11 cellular contexts compared by ENCODE assay signal in the genomic region with DNA sequence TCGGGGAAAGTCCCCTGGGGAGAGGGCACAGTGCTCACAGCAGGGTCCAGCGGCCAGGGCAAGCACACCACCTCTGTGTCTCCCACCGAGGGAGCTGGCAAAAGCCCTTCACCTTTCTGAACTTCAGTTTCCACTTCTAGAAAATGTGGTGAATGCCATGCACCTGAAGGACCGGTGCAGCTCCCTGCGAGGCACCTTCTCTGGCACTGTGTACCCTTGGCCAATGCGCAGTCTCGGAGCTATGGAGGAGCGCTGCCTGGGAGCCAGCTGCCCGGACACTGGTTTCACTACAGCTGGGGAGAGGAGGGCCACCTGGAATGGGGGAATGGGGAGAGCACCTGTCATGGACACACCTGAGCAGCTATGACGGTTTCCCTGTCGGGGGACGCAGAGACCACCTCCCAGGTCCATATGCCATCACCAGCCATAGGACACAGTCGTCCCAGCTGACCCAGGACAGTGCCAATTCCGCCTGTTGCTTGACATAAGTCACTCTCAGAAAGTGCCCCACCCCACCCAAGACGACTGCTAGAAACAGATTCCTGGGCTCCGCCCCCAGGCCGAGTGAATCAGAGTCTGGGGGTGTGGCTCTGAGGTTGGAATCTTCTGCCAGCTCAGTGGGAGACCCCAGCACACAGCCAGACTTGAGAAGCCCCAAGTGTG. TPM values are rescaled to one million over a fixed set of nuclear protein-coding genes. Genes with fewer than 3 reads are reported as not detected.
DNase-seq lines count a peak whose midpoint lies in the region; ATAC-seq and TF ChIP-seq lines count a peak whose summit lies in the region.
"Had no signal": no experiment of that assay in that cellular context is flagged by ENCODE, and none has a peak within 500 bp of the region (broad histone marks: within the 10 kb centered on the region; RNA-seq: fewer than 3 reads in every experiment).

No MANE protein-coding gene starts in this region.

- BruUV-seq in PC-3 (replicated peaks; lab: Mats Ljungman, UMichigan) = no TSS peak

- no peaks in the 10 kb centered on the region for H3K36me3 ChIP-seq in PC-3 (ENCODE audit: low read depth, low read length)
- H3K36me3 ChIP-seq in CD4-positive, alpha-beta memory T cell (ENCODE audit: insufficient read depth, low read length) = no peaks in the 10 kb centered on the region
- H3K36me3 ChIP-seq: thoracic aorta had no signal

- ATAC-seq in PC-3 (0 out of 2 replicates have a peak, but pooled peaks have one; percentile 40), GM21447 (IDR thresholded peaks at IDR 0.05; ENCODE audit: unreplicated experiment) (no peak)
- ATAC-seq: naive thymus-derived CD8-positive, alpha-beta T cell had no signal

- intact Hi-C loops in PC-3 (cut with micrococcal nuclease) = no loop called here
- intact Hi-C loops in CD4-positive, alpha-beta memory T cell (cut with micrococcal nuclease) = loop anchor here (10.0 kb wide), 1 partner anchor 45 kb away; no protein-coding TSS in a partner anchor

- peaks cover 22% of the 10 kb centered on the region for H3K27me3 Mint-ChIP-seq in osteocyte (ENCODE audit: unreplicated experiment)
- H3K27me3 Mint-ChIP-seq in CD4-positive, alpha-beta memory T cell = no peaks in the 10 kb centered on the region
- H3K27me3 Mint-ChIP-seq: naive thymus-derived CD8-positive, alpha-beta T cell had no signal

- H3K9me3 ChIP-seq in PC-3 (ENCODE audit: low read length) = no peaks in the 10 kb centered on the region
- H3K9me3 ChIP-seq in CD4-positive, alpha-beta memory T cell (ENCODE audit: control insufficient read depth in 1 of 2, low read length in 2 of 2) = no peaks in the 10 kb centered on the region

- H3K27ac Mint-ChIP-seq in osteocyte (ENCODE audit: unreplicated experiment) = no peak overlapping the region
- H3K27ac Mint-ChIP-seq in CD4-positive, alpha-beta memory T cell = peak overlapping the region in 1 of 7 donors; percentile 60

- no peak overlapping the region for H3K4me3 ChIP-seq in PC-3 (ENCODE audit: low read length)
- H3K4me3 ChIP-seq in coronary artery = no peak overlapping the region
- H3K4me3 ChIP-seq in CD4-positive, alpha-beta memory T cell (ENCODE audit: low read length in 2 of 2) = no peak overlapping the region
- H3K4me3 ChIP-seq: thoracic aorta had no signal

- no peaks in the 10 kb centered on the region for H3K27me3 ChIP-seq in PC-3 (ENCODE audit: low read length)
- no peaks in the 10 kb centered on the region for H3K27me3 ChIP-seq in CD4-positive, alpha-beta memory T cell (ENCODE audit: insufficient read depth, low read length)

- no peaks in the 10 kb centered on the region for H4K20me1 ChIP-seq in PC-3 (ENCODE audit: low read length)

- no peaks in the 10 kb centered on the region for H3K4me1 ChIP-seq in PC-3 (ENCODE audit: insufficient read depth, low read length)
- H3K4me1 ChIP-seq in CD4-positive, alpha-beta memory T cell (ENCODE audit: insufficient read depth, low read length) = peaks cover 7% of the 10 kb centered on the region

- no peaks in the 10 kb centered on the region for H3K79me2 ChIP-seq in PC-3 (ENCODE audit: low read length)

- no peak overlapping the region for H3K9ac ChIP-seq in PC-3 (ENCODE audit: low read length)

- H3K4me1 Mint-ChIP-seq in osteocyte (ENCODE audit: unreplicated experiment) = no peaks in the 10 kb centered on the region
- H3K4me1 Mint-ChIP-seq in CD4-positive, alpha-beta memory T cell = peaks cover 0 to 25% (median 6%) of the 10 kb centered on the region in 4 donors

- CTCF ChIA-PET in PC-3 (lab: Charles Lee) = no interaction called here
- CTCF ChIA-PET in CD4-positive, alpha-beta memory T cell (lab: Charles Lee; ENCODE audit: partially characterized antibody) = no interaction called here

- H3K27ac ChIP-seq in PC-3 (ENCODE audit: low read length) = no peak overlapping the region
- H3K27ac ChIP-seq in coronary artery = no peak overlapping the region
- H3K27ac ChIP-seq in CD4-positive, alpha-beta memory T cell (ENCODE audit: low read depth, low read length) = no peak overlapping the region
- H3K27ac ChIP-seq: thoracic aorta had no signal

- POLR2A ChIA-PET in PC-3 (lab: Charles Lee; ENCODE audit: unreplicated experiment) = no interaction called here
- POLR2A ChIA-PET in CD4-positive, alpha-beta memory T cell (lab: Charles Lee; ENCODE audit: partially characterized antibody) = no interaction called here

- H3K9me2 ChIP-seq in PC-3 (replicated peaks; ENCODE audit: low read length) = no peaks in the 10 kb centered on the region

- H3K9me3 Mint-ChIP-seq in osteocyte (ENCODE audit: unreplicated experiment) = peaks cover 5% of the 10 kb centered on the region
- H3K9me3 Mint-ChIP-seq in CD4-positive, alpha-beta memory T cell = peaks cover 0 to 5% (median 0%) of the 10 kb centered on the region in 8 donors
- H3K9me3 Mint-ChIP-seq: naive thymus-derived CD8-positive, alpha-beta T cell had no signal

- peak; percentile 15 for DNase-seq in EL
- DNase-seq in PC-3 = peak; percentile 36
- DNase-seq in coronary artery (ENCODE audit: low spot score) = peak; percentile 17
- peak; percentile 83 for DNase-seq in osteocyte (ENCODE audit: extremely low spot score, unreplicated experiment)
- DNase-seq in CD4-positive, alpha-beta memory T cell = no peak
- no peak for DNase-seq in NCI-H1417 treated with DMSO at 0.1 percent for 48 hours (lab: John Stamatoyannopoulos, UW)
- no peak for DNase-seq in SIG-M5 (lab: John Stamatoyannopoulos, UW)
- DNase-seq: NCI-H2227 treated with DMSO at 0.1 percent for 48 hours had no signal

- no peak overlapping the region for H2AFZ ChIP-seq in PC-3 (ENCODE audit: low read length)

- no peaks in the 10 kb centered on the region for H3K36me3 Mint-ChIP-seq in osteocyte (ENCODE audit: unreplicated experiment)
- no peaks in the 10 kb centered on the region for H3K36me3 Mint-ChIP-seq in CD4-positive, alpha-beta memory T cell
- H3K36me3 Mint-ChIP-seq: naive thymus-derived CD8-positive, alpha-beta T cell had no signal

- H3F3A ChIP-seq in PC-3 (ENCODE audit: low read length, unreplicated experiment) = no peaks in the 10 kb centered on the region

- H3K4me3 Mint-ChIP-seq in osteocyte (ENCODE audit: unreplicated experiment) = no peak overlapping the region
- H3K4me3 Mint-ChIP-seq in CD4-positive, alpha-beta memory T cell = no peak overlapping the region
- H3K4me3 Mint-ChIP-seq: naive thymus-derived CD8-positive, alpha-beta T cell had no signal

- TF ChIP-seq CTCF in PC-3 (conservative IDR thresholded peaks at IDR 0.05; ENCODE audit: low read depth, low read length) = no peak
- TF ChIP-seq CTCF in coronary artery (IDR thresholded peaks at IDR 0.05) = no peak
- TF ChIP-seq CTCF in osteocyte (IDR thresholded peaks at IDR 0.05) = no peak

- H3K4me2 ChIP-seq in PC-3 (ENCODE audit: low read length) = no peak overlapping the region

RNA-seq across cellular contexts. Expression of gene RASGEF1A, which starts 16.8 kb away (rescaled TPM):
- not detected in 2 replicates for total RNA-seq in PC-3 (2014; rRNA removed)
- total RNA-seq in osteocyte = not detected in 2 replicates
- total RNA-seq in CD4-positive, alpha-beta memory T cell = 1 to 10 TPM; 6.5 to 7.4 TPM
- 1 to 10 TPM; 1.3 to 3.4 TPM for polyA plus RNA-seq in CD4-positive, alpha-beta memory T cell
- total RNA-seq: thoracic aorta had no signal

Comparison
In these comparisons a context has a peak if more than half of its experiments do, and no peak if none do; other contexts are left out.
1. DNase-seq: peak in EL (single experiment), PC-3 (single experiment), coronary artery (single experiment) and osteocyte (single experiment); none in CD4-positive, alpha-beta memory T cell (0 of 5), NCI-H1417 treated with DMSO at 0.1 percent for 48 hours (single experiment) and SIG-M5 (single experiment).